ENCODE assay signal across 7 cellular contexts in the genomic region with DNA sequence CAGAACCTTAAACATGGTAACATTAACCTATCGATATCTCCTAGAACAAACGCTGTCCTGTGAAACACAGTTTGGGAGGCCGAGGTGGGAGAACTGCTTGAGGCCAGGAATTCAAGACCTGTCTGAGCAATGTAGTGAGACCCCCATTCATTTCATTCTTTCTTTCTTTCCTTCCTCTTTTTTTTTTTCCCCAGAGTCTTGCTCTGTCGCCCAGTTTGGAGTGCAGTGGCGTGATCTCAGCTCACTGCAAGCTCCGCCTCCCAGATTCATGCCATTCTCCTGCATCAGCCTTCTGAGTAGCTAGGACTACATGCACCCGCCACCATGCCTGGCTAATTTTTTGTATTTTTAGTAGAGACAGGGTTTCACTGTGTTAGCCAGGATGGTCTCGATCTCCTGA. TPM values are rescaled to one million over a fixed set of nuclear protein-coding genes. Genes with fewer than 3 reads are reported as not detected.
A peak's percentile ranks its signal among the peaks of the same experiment; 100 is the strongest.
DNase-seq lines count a peak whose midpoint lies in the region; ATAC-seq, FAIRE-seq and TF ChIP-seq lines count a peak whose summit lies in the region.
"Not testable (repeated sequence)": the region's sequence is repeated elsewhere in the genome, so short reads cannot be mapped to it uniquely, and the experiment has no call there.

No MANE protein-coding gene starts in this region.

- H3K79me1 ChIP-seq in mesenchymal stem cell (replicated peaks; ENCODE audit: low read length, poor library complexity, severe bottlenecking) = not testable (repeated sequence)

- H3K4me1 Mint-ChIP-seq in astrocyte (ENCODE audit: low read depth, unreplicated experiment) = peaks cover 23% of the 10 kb centered on the region
- peaks cover 22 to 50% of the 10 kb centered on the region in 2 donors for H3K4me1 Mint-ChIP-seq in stimulated activated naive B cell treated with anti-CD40 and anti-IgM and Interleukin-4, amounts not matched to agents 10 μg/mL and 1 μg/mL and 100 μg/mL, for 72 hours

- TF ChIP-seq CTCF in OCI-LY1 (IDR thresholded peaks at IDR 0.05; ENCODE audit: low read length); astrocyte (IDR thresholded peaks at IDR 0.05; ENCODE audit: insufficient read depth, low read depth, low read length); fibroblast of lung (conservative IDR thresholded peaks at IDR 0.05 in 1 of 2, IDR thresholded peaks at IDR 0.05 in 1 of 2; ENCODE audit: low read depth in 1 of 2, low read length in 2 of 2): not testable (repeated sequence)

- not testable (repeated sequence) for H3K4ac ChIP-seq in mesenchymal stem cell (ENCODE audit: low read depth in 1 of 2, low read length in 2 of 2)

- H3K4me1 ChIP-seq in BLaER1 (peaks cover 47% of the 10 kb centered on the region), GM23248 (ENCODE audit: insufficient read depth) (peaks cover 15% of the 10 kb centered on the region), OCI-LY1 (ENCODE audit: insufficient read depth, low read length, severe bottlenecking) (peaks cover 45% of the 10 kb centered on the region), astrocyte (ENCODE audit: insufficient read depth, low read length) (peaks cover 13% of the 10 kb centered on the region)
- H3K4me1 ChIP-seq in fibroblast of lung (ENCODE audit: control insufficient read depth, extremely low read depth, insufficient read depth, low read length); mesenchymal stem cell (ENCODE audit: control insufficient read depth, insufficient read depth, low read depth, low read length): not testable (repeated sequence)

- H3K27ac Mint-ChIP-seq in astrocyte (ENCODE audit: unreplicated experiment) = peak overlapping the region; percentile 81
- H3K27ac Mint-ChIP-seq in stimulated activated naive B cell treated with anti-CD40 and anti-IgM and Interleukin-4, amounts not matched to agents 10 μg/mL and 1 μg/mL and 100 μg/mL, for 72 hours = peak overlapping the region; percentile 57

- not testable (repeated sequence) for H4K20me1 ChIP-seq in BLaER1; GM23248 (ENCODE audit: insufficient read depth); OCI-LY1 (ENCODE audit: insufficient read depth, low read length); astrocyte (ENCODE audit: insufficient read depth, low read length); fibroblast of lung (ENCODE audit: control insufficient read depth, extremely low read depth, insufficient read depth, low read length)

- not testable (repeated sequence) for H3K36me3 ChIP-seq in BLaER1; GM23248 (ENCODE audit: low read depth); OCI-LY1 (ENCODE audit: insufficient read depth, low read length); astrocyte (ENCODE audit: insufficient read depth, low read length); fibroblast of lung (ENCODE audit: control insufficient read depth, insufficient read depth, low read length); mesenchymal stem cell (ENCODE audit: control insufficient read depth in 1 of 2, insufficient read depth in 2 of 2, low read depth in 1 of 2, low read length in 2 of 2)

- H4K91ac ChIP-seq in mesenchymal stem cell (ENCODE audit: low read length) = not testable (repeated sequence)

- peak overlapping the region; percentile 67 for H3K27ac ChIP-seq in BLaER1
- H3K27ac ChIP-seq in GM23248; mesenchymal stem cell (ENCODE audit: low read length, poor library complexity, severe bottlenecking): not testable (repeated sequence)
- peak overlapping the region; percentile 61 for H3K27ac ChIP-seq in OCI-LY1 (ENCODE audit: low read depth, low read length, poor library complexity, severe bottlenecking)
- H3K27ac ChIP-seq in astrocyte (ENCODE audit: low read depth, low read length) = peak overlapping the region; percentile 29
- peak overlapping the region; percentile 24 for H3K27ac ChIP-seq in fibroblast of lung (ENCODE audit: insufficient read depth, low read length)

- not testable (repeated sequence) for H3K9me2 ChIP-seq in GM23248 (ENCODE audit: insufficient read depth); OCI-LY1 (ENCODE audit: low read depth, low read length)

- not testable (repeated sequence) for H3K18ac ChIP-seq in mesenchymal stem cell (ENCODE audit: low read depth in 1 of 2, low read length in 2 of 2)

- not testable (repeated sequence) for H2AK5ac ChIP-seq in mesenchymal stem cell (ENCODE audit: low read length, severe bottlenecking)

- not testable (repeated sequence) for H4K8ac ChIP-seq in mesenchymal stem cell (ENCODE audit: low read length)

- H3K79me2 ChIP-seq in GM23248 (ENCODE audit: insufficient read depth); OCI-LY1 (ENCODE audit: insufficient read depth, low read length); fibroblast of lung (ENCODE audit: control insufficient read depth, insufficient read depth, low read length): not testable (repeated sequence)
- H3K79me2 ChIP-seq in astrocyte (ENCODE audit: insufficient read depth, low read length) = peaks cover 11% of the 10 kb centered on the region

- H3K4me3 ChIP-seq in BLaER1; GM23248; OCI-LY1 (ENCODE audit: low read depth, low read length, poor library complexity, severe bottlenecking); astrocyte (ENCODE audit: insufficient read depth, low read depth, low read length); fibroblast of lung (replicated peaks in 1 of 4; ENCODE audit: control extremely low read depth in 1 of 4, insufficient read depth in 1 of 4, low read depth in 3 of 4, low read length in 4 of 4); mesenchymal stem cell (ENCODE audit: insufficient read depth in 1 of 2, low read depth in 1 of 2, low read length in 2 of 2): not testable (repeated sequence)

- in situ Hi-C loops in GM23248 (cut with MboI) = not testable (repeated sequence)

- not testable (repeated sequence) for H3K36me3 Mint-ChIP-seq in astrocyte (ENCODE audit: low read depth, unreplicated experiment); stimulated activated naive B cell treated with anti-CD40 and anti-IgM and Interleukin-4, amounts not matched to agents 10 μg/mL and 1 μg/mL and 100 μg/mL, for 72 hours

- not testable (repeated sequence) for H3K23ac ChIP-seq in mesenchymal stem cell (ENCODE audit: low read length in 2 of 2)

- peak; percentile 50 to 57 for ATAC-seq in stimulated activated naive B cell treated with anti-CD40 and anti-IgM and Interleukin-4, amounts not matched to agents 10 μg/mL and 1 μg/mL and 100 μg/mL, for 72 hours (replicated peaks)

- WGBS in GM23248 (ENCODE audit: low coverage in 1 of 2, low lambda C conversion rate in 2 of 2, missing lambda C conversion rate in 2 of 2), 2 experiments = 82 to 89% methylated on average over 8 of the region's 8 CpGs
- WGBS in mesenchymal stem cell = 83% methylated on average over 8 of the region's 8 CpGs

- not testable (repeated sequence) for H3K27me3 Mint-ChIP-seq in astrocyte (ENCODE audit: low read depth, unreplicated experiment); stimulated activated naive B cell treated with anti-CD40 and anti-IgM and Interleukin-4, amounts not matched to agents 10 μg/mL and 1 μg/mL and 100 μg/mL, for 72 hours

- H3K9ac ChIP-seq in BLaER1; GM23248; OCI-LY1 (ENCODE audit: low read length); astrocyte (ENCODE audit: low read length); fibroblast of lung (ENCODE audit: insufficient read depth, low read length); mesenchymal stem cell (ENCODE audit: low read length): not testable (repeated sequence)

- H2BK5ac ChIP-seq in mesenchymal stem cell (ENCODE audit: low read depth, low read length, poor library complexity, severe bottlenecking) = not testable (repeated sequence)

- not testable (repeated sequence) for FAIRE-seq in astrocyte (lab: Jason Lieb, UNC)

- H2BK120ac ChIP-seq in mesenchymal stem cell (ENCODE audit: low read depth, low read length) = not testable (repeated sequence)

- not testable (repeated sequence) for H2BK12ac ChIP-seq in mesenchymal stem cell (ENCODE audit: low read length in 2 of 2)

- H3K9me3 Mint-ChIP-seq in astrocyte (ENCODE audit: unreplicated experiment); stimulated activated naive B cell treated with anti-CD40 and anti-IgM and Interleukin-4, amounts not matched to agents 10 μg/mL and 1 μg/mL and 100 μg/mL, for 72 hours: not testable (repeated sequence)

- 0 out of 2 replicates have a peak overlapping the region, but pooled peaks have one; percentile 30 for H2AFZ ChIP-seq in GM23248
- H2AFZ ChIP-seq in OCI-LY1 (ENCODE audit: low read length); astrocyte (ENCODE audit: low read depth, low read length); fibroblast of lung (ENCODE audit: low read length); mesenchymal stem cell (ENCODE audit: low read depth, low read length): not testable (repeated sequence)

- H3K4me3 Mint-ChIP-seq in astrocyte (ENCODE audit: unreplicated experiment) = not testable (repeated sequence)
- H3K4me3 Mint-ChIP-seq in stimulated activated naive B cell treated with anti-CD40 and anti-IgM and Interleukin-4, amounts not matched to agents 10 μg/mL and 1 μg/mL and 100 μg/mL, for 72 hours = peak overlapping the region; percentile 18 to 34

- H3K27me3 ChIP-seq in BLaER1; GM23248 (replicated peaks; ENCODE audit: insufficient read depth); OCI-LY1 (ENCODE audit: insufficient read depth, low read length); astrocyte (ENCODE audit: insufficient read depth, low read length); fibroblast of lung (ENCODE audit: control insufficient read depth, insufficient read depth, low read length); mesenchymal stem cell (ENCODE audit: control insufficient read depth in 1 of 2, insufficient read depth in 1 of 2, low read length in 2 of 2): not testable (repeated sequence)

- H3K4me2 ChIP-seq in BLaER1 = peak overlapping the region; percentile 61
- not testable (repeated sequence) for H3K4me2 ChIP-seq in GM23248 (ENCODE audit: unreplicated experiment); OCI-LY1 (ENCODE audit: low read length); astrocyte (ENCODE audit: low read length); fibroblast of lung (ENCODE audit: extremely low read depth, insufficient read depth, low read length); mesenchymal stem cell (ENCODE audit: low read length, poor library complexity, severe bottlenecking)

- peaks cover 25% of the 10 kb centered on the region for H3F3A ChIP-seq in GM23248 (ENCODE audit: insufficient read depth)
- not testable (repeated sequence) for H3F3A ChIP-seq in OCI-LY1 (ENCODE audit: insufficient read depth, low read length)

- peak overlapping the region; percentile 79 for H2BK15ac ChIP-seq in mesenchymal stem cell (ENCODE audit: low read depth, poor library complexity, severe bottlenecking)

- not testable (repeated sequence) for H3K14ac ChIP-seq in mesenchymal stem cell (ENCODE audit: low read length in 2 of 2)

- not testable (repeated sequence) for H3K9me3 ChIP-seq in BLaER1; GM23248 (ENCODE audit: low read depth); OCI-LY1 (ENCODE audit: low read length); astrocyte (ENCODE audit: insufficient read depth, low read depth, low read length); fibroblast of lung (ENCODE audit: control insufficient read depth, insufficient read depth, low read depth, low read length); mesenchymal stem cell (ENCODE audit: control insufficient read depth, low read length)

- not testable (repeated sequence) for DNase-seq in GM23248; astrocyte (ENCODE audit: low read depth); fibroblast of lung (ENCODE audit: low read depth in 2 of 2); mesenchymal stem cell
- DNase-seq in stimulated activated naive B cell treated with anti-CD40 and anti-IgM and Interleukin-4, amounts not matched to agents 10 μg/mL and 1 μg/mL and 100 μg/mL, for 72 hours = peak; percentile 45

RNA-seq across cellular contexts. Expression of gene HSPA4, which starts 5.3 kb away (rescaled TPM):
- total RNA-seq in GM23248 (2014; rRNA removed; shearing (Covaris generic)) = 101 and 123 TPM in 2 replicates
- polyA plus RNA-seq in GM23248 (2016; fragmentation: Nextera tagmentation; extraction: Ambion mirVana) = 105 and 111 TPM in 2 replicates
- 198 and 210 TPM in 2 replicates for total RNA-seq in astrocyte
- total RNA-seq in fibroblast of lung = 108 and 109 TPM in 2 replicates
- polyA plus RNA-seq in fibroblast of lung = 89.1 and 109 TPM in 2 replicates
- polyA plus RNA-seq in fibroblast of lung (2012) = 127 and 156 TPM in 2 replicates
- polyA minus RNA-seq in fibroblast of lung (ENCODE audit: low replicate concordance) = 9.9 and 11.1 TPM in 2 replicates
- polyA plus RNA-seq in mesenchymal stem cell (2013, experiment 1 of 2) = 154 TPM
- polyA plus RNA-seq in mesenchymal stem cell (2013, experiment 2 of 2) = 164 TPM

RNA-seq across cellular contexts. Expression of gene ZCCHC10, which starts 20.2 kb away (rescaled TPM):
- 9.5 and 13.0 TPM in 2 replicates for total RNA-seq in GM23248 (2014; rRNA removed; shearing (Covaris generic))
- polyA plus RNA-seq in GM23248 (2016; fragmentation: Nextera tagmentation; extraction: Ambion mirVana) (22.6 and 23.1 TPM in 2 replicates), fibroblast of lung (29.5 and 33.1 TPM in 2 replicates)
- total RNA-seq in astrocyte (27.9 and 29.1 TPM in 2 replicates), fibroblast of lung (7.4 and 12.3 TPM in 2 replicates)
- 26.9 and 30.6 TPM in 2 replicates for polyA plus RNA-seq in fibroblast of lung (2012)
- polyA minus RNA-seq in fibroblast of lung (ENCODE audit: low replicate concordance) = 32.0 TPM in 1 of 2 replicates, not detected in the other
- 37.4 TPM for polyA plus RNA-seq in mesenchymal stem cell (2013, experiment 1 of 2)
- 36.9 TPM for polyA plus RNA-seq in mesenchymal stem cell (2013, experiment 2 of 2)
